In genomic region chr6:29728173-29728879, GRCh38 we compare ENCODE assay signal across 19 cellular contexts. TPM values are rescaled to one million over a fixed set of nuclear protein-coding genes. Genes with fewer than 3 reads are reported as not detected.
DNase-seq lines count a peak whose midpoint lies in the region; ATAC-seq and TF ChIP-seq lines count a peak whose summit lies in the region.
"Had no signal": no experiment of that assay in that cellular context is flagged by ENCODE, and none has a peak within 500 bp of the region (broad histone marks: within the 10 kb centered on the region; RNA-seq: fewer than 3 reads in every experiment).

No MANE protein-coding gene starts in this region.

- DNase-seq in T-helper 1 cell (no peak), CD14-positive monocyte (ENCODE audit: low spot score) (no peak), activated B cell treated with CpG ODN at 0.5 μM for 24 hours (no peak), lower leg skin (ENCODE audit: low spot score in 2 of 2) (peak; percentile 8 to 18), hippocampal formation (lab: John Stamatoyannopoulos, UW) (no peak), cardiac septum (ENCODE audit: low spot score) (no peak), NCI-H2171 (lab: John Stamatoyannopoulos, UW) (no peak)
- DNase-seq: activated CD4-positive, alpha-beta T cell treated with anti-CD3 and anti-CD28 coated beads, Interleukin-2, amount 50 U/mL, for 48 hours; activated effector memory CD4-positive, alpha-beta T cell treated with anti-CD3 and anti-CD28 coated beads, Interleukin-2, amount 50 U/mL, for 16 hours; Karpas-422; NCI-H1092; NCI-H2029; SK-N-SH; stimulated activated naive CD4-positive, alpha-beta T cell treated with Interleukin-2 at 50 U/mL for 16 hours had no signal

- no peak for ATAC-seq in activated B cell treated with CpG ODN at 0.5 μM for 24 hours (ENCODE audit: low read depth)

- H3K4me3 ChIP-seq in lower leg skin (ENCODE audit: low read depth, poor library complexity, severe bottlenecking) = no peak overlapping the region
- H3K4me3 ChIP-seq: hepatocyte, tibial nerve had no signal

- H3K27ac Mint-ChIP-seq in T-helper 1 cell treated with Interleukin-12 subunit alpha and Interleukin-12 subunit beta and Interleukin-4 antibody, amounts not matched to agents 30 μg/mL and 1 μg/mL, for 36 hours = peak overlapping the region; percentile 60
- H3K27ac Mint-ChIP-seq in CD14-positive monocyte (peak overlapping the region in 4 of 7 donors; percentile 17 to 63 (median 42)), activated B cell treated with CpG ODN at 0.5 μM for 24 hours (peak overlapping the region; percentile 32)

- H3K4me3 Mint-ChIP-seq in T-helper 1 cell treated with Interleukin-12 subunit alpha and Interleukin-12 subunit beta and Interleukin-4 antibody, amounts not matched to agents 30 μg/mL and 1 μg/mL, for 36 hours = peak overlapping the region; percentile 46
- H3K4me3 Mint-ChIP-seq in CD14-positive monocyte (no peak overlapping the region), activated B cell treated with CpG ODN at 0.5 μM for 24 hours (peak overlapping the region; percentile 17)

- peaks cover 43% of the 10 kb centered on the region for H3K4me1 Mint-ChIP-seq in T-helper 1 cell treated with Interleukin-12 subunit alpha and Interleukin-12 subunit beta and Interleukin-4 antibody, amounts not matched to agents 30 μg/mL and 1 μg/mL, for 36 hours (ENCODE audit: low read depth)
- H3K4me1 Mint-ChIP-seq in CD14-positive monocyte = peaks cover 44% of the 10 kb centered on the region
- H3K4me1 Mint-ChIP-seq in activated B cell treated with CpG ODN at 0.5 μM for 24 hours = peaks cover 67% of the 10 kb centered on the region

- H3K9me3 Mint-ChIP-seq in T-helper 1 cell treated with Interleukin-12 subunit alpha and Interleukin-12 subunit beta and Interleukin-4 antibody, amounts not matched to agents 30 μg/mL and 1 μg/mL, for 36 hours = no peaks in the 10 kb centered on the region
- H3K9me3 Mint-ChIP-seq in CD14-positive monocyte (no peaks in the 10 kb centered on the region), activated B cell treated with CpG ODN at 0.5 μM for 24 hours (no peaks in the 10 kb centered on the region)

- WGBS in lower leg skin, 2 donors = 93% methylated on average over 3 of the region's 3 CpGs

- peaks cover 46% of the 10 kb centered on the region for H3K36me3 Mint-ChIP-seq in T-helper 1 cell treated with Interleukin-12 subunit alpha and Interleukin-12 subunit beta and Interleukin-4 antibody, amounts not matched to agents 30 μg/mL and 1 μg/mL, for 36 hours (ENCODE audit: low read depth)
- H3K36me3 Mint-ChIP-seq in CD14-positive monocyte = peaks cover 45% of the 10 kb centered on the region in 2 donors
- peaks cover 53% of the 10 kb centered on the region for H3K36me3 Mint-ChIP-seq in activated B cell treated with CpG ODN at 0.5 μM for 24 hours (ENCODE audit: low read depth)

- TF ChIP-seq CTCF in CD14-positive monocyte (IDR thresholded peaks at IDR 0.05) (no peak), activated B cell treated with CpG ODN at 0.5 μM for 24 hours (IDR thresholded peaks at IDR 0.05) (no peak), lower leg skin (IDR thresholded peaks at IDR 0.05) (no peak)

- CTCF ChIA-PET in activated B cell treated with CpG ODN at 0.5 μM for 24 hours (lab: Charles Lee) = interaction anchor here (0.9 to 1.2 kb wide), 2 partner anchors 21 to 78 kb away, joined by 3 to 4 read pairs; no protein-coding TSS in a partner anchor

- H3K27me3 Mint-ChIP-seq in T-helper 1 cell treated with Interleukin-12 subunit alpha and Interleukin-12 subunit beta and Interleukin-4 antibody, amounts not matched to agents 30 μg/mL and 1 μg/mL, for 36 hours (ENCODE audit: low read depth) = no peaks in the 10 kb centered on the region
- H3K27me3 Mint-ChIP-seq in CD14-positive monocyte (ENCODE audit: low read depth in 3 of 3) (peaks cover 1 to 7% (median 2%) of the 10 kb centered on the region in 3 donors), activated B cell treated with CpG ODN at 0.5 μM for 24 hours (no peaks in the 10 kb centered on the region)

- intact Hi-C loops in CD14-positive monocyte (cut with micrococcal nuclease) = loop anchor here in 1 of 2 donors (10.0 kb wide), 1 partner anchor 216 kb away; the partner anchor contains the start of gene HLA-A
- intact Hi-C loops in activated B cell treated with CpG ODN at 0.5 μM for 24 hours (cut with micrococcal nuclease) = no loop called here
- intact Hi-C loops in lower leg skin (cut with DNase I; ENCODE audit: low total_unique reads) = no loop called here
- intact Hi-C loops in cardiac septum (cut with DNase I) = no loop called here

- TF ChIP-seq POLR2A in lower leg skin (IDR thresholded peaks at IDR 0.05) = no peak

- POLR2A ChIA-PET in activated B cell treated with CpG ODN at 0.5 μM for 24 hours (lab: Charles Lee) = interaction anchor here (0.7 to 4.4 kb wide), 10 partner anchors 7 to 236 kb away, joined by 3 to 31 read pairs (median 3); no protein-coding TSS in a partner anchor

RNA-seq across cellular contexts. Expression of gene HLA-F, which starts 5.1 kb away (rescaled TPM):
- 100 to 1,000 TPM; 283 to 394 TPM for polyA plus RNA-seq in CD14-positive monocyte
- total RNA-seq in activated B cell treated with CpG ODN at 0.5 μM for 24 hours (726 and 736 TPM in 2 replicates), lower leg skin (10 to 100 TPM; 65.9 to 97.8 (median 92.9) TPM), cardiac septum (40.4 TPM)

RNA-seq across cellular contexts. Expression of gene ZFP57, which starts 47.4 kb away (rescaled TPM):
- polyA plus RNA-seq in CD14-positive monocyte = not detected
- total RNA-seq in activated B cell treated with CpG ODN at 0.5 μM for 24 hours (5.2 and 5.5 TPM in 2 replicates), lower leg skin (1 to 10 TPM in 2 of 4 donors, under 1 TPM in 2; 0.15 to 4.8 (median 2.4) TPM), cardiac septum (not detected)
- total RNA-seq: endothelial cell of umbilical vein, hepatocyte, myocyte had no signal
- polyA plus RNA-seq: hepatocyte, SK-N-SH had no signal

Comparison
In these comparisons a context has a peak if more than half of its experiments do, and no peak if none do; other contexts are left out.
1. H3K4me3 Mint-ChIP-seq: peak in T-helper 1 cell treated with Interleukin-12 subunit alpha and Interleukin-12 subunit beta and Interleukin-4 antibody, amounts not matched to agents 30 μg/mL and 1 μg/mL, for 36 hours (single experiment) and activated B cell treated with CpG ODN at 0.5 μM for 24 hours (single experiment); none in CD14-positive monocyte (0 of 2).
2. DNase-seq: peak in lower leg skin (2 of 2); none in T-helper 1 cell (0 of 5), CD14-positive monocyte (single experiment), activated B cell treated with CpG ODN at 0.5 μM for 24 hours (single experiment), hippocampal formation (0 of 2), cardiac septum (single experiment) and NCI-H2171 (single experiment).
3. Peak in every context shown above with its lines, with median percentiles within 50 percentile points of each other: H3K27ac Mint-ChIP-seq.